19 cellular contexts compared by ENCODE assay signal in genomic region chr16:83935858-83936255, GRCh38. TPM values are rescaled to one million over a fixed set of nuclear protein-coding genes. Genes with fewer than 3 reads are reported as not detected.
DNase-seq lines count a peak whose midpoint lies in the region; ATAC-seq and TF ChIP-seq lines count a peak whose summit lies in the region.
"Had no signal": no experiment of that assay in that cellular context is flagged by ENCODE, and none has a peak within 500 bp of the region (broad histone marks: within the 10 kb centered on the region; RNA-seq: fewer than 3 reads in every experiment).

No MANE protein-coding gene starts in this region.

- peaks cover 0 to 2% of the 10 kb centered on the region in 2 donors for H3K27me3 Mint-ChIP-seq in natural killer cell treated with Interleukin-12 subunit alpha and Interleukin-12 subunit beta and Interleukin-15 and Interleukin-18, amount 100 ng/mL, for 72 hours
- H3K27me3 Mint-ChIP-seq in natural killer cell (ENCODE audit: low read depth in 2 of 2) = no peaks in the 10 kb centered on the region
- H3K27me3 Mint-ChIP-seq: CD4-positive, CD25-positive, alpha-beta regulatory T cell had no signal

- H3K4me1 Mint-ChIP-seq in natural killer cell treated with Interleukin-12 subunit alpha and Interleukin-12 subunit beta and Interleukin-15 and Interleukin-18, amount 100 ng/mL, for 72 hours (ENCODE audit: low read depth in 2 of 2) = no peaks in the 10 kb centered on the region
- H3K4me1 Mint-ChIP-seq in natural killer cell = peaks cover 0 to 10% of the 10 kb centered on the region in 2 donors

- H3K36me3 ChIP-seq in osteoblast (ENCODE audit: insufficient read depth, low read length) (no peaks in the 10 kb centered on the region), uterus (no peaks in the 10 kb centered on the region), hepatocyte (replicated peaks; ENCODE audit: insufficient read depth, low read depth) (no peaks in the 10 kb centered on the region)
- H3K36me3 ChIP-seq: BE2C had no signal

- H3K36me3 Mint-ChIP-seq in natural killer cell treated with Interleukin-12 subunit alpha and Interleukin-12 subunit beta and Interleukin-15 and Interleukin-18, amount 100 ng/mL, for 72 hours = no peaks in the 10 kb centered on the region
- no peaks in the 10 kb centered on the region for H3K36me3 Mint-ChIP-seq in natural killer cell
- H3K36me3 Mint-ChIP-seq: CD4-positive, CD25-positive, alpha-beta regulatory T cell had no signal

- H3K79me2 ChIP-seq in osteoblast (ENCODE audit: insufficient read depth, low read length) = no peaks in the 10 kb centered on the region
- no peaks in the 10 kb centered on the region for H3K79me2 ChIP-seq in hepatocyte

- H3K4me3 Mint-ChIP-seq in natural killer cell treated with Interleukin-12 subunit alpha and Interleukin-12 subunit beta and Interleukin-15 and Interleukin-18, amount 100 ng/mL, for 72 hours = no peak overlapping the region
- no peak overlapping the region for H3K4me3 Mint-ChIP-seq in natural killer cell
- H3K4me3 Mint-ChIP-seq: CD4-positive, CD25-positive, alpha-beta regulatory T cell; CD8-positive, alpha-beta memory T cell; GM23338; HFFc6 had no signal

- H3K4me2 ChIP-seq in osteoblast (ENCODE audit: insufficient read depth, low read length) = no peak overlapping the region
- H3K4me2 ChIP-seq in hepatocyte = no peak overlapping the region
- H3K4me2 ChIP-seq: GM23338 had no signal

- POLR2A ChIA-PET in RWPE1 (lab: Yijun Ruan, JAX; ENCODE audit: low non-redundant PET) = interaction anchor here (0.6 kb wide), 1 partner anchor 82 kb away, joined by 3 read pairs; no protein-coding TSS in a partner anchor

- H3K9me3 ChIP-seq in osteoblast (ENCODE audit: low read depth, low read length) = no peaks in the 10 kb centered on the region
- no peaks in the 10 kb centered on the region for H3K9me3 ChIP-seq in uterus
- no peaks in the 10 kb centered on the region for H3K9me3 ChIP-seq in hepatocyte (ENCODE audit: low read depth)
- H3K9me3 ChIP-seq: BE2C had no signal

- intact Hi-C loops in natural killer cell (cut with micrococcal nuclease) = no loop called here
- intact Hi-C loops in uterus (cut with DNase I; ENCODE audit: low total_unique reads) = no loop called here

- H3K4me1 ChIP-seq in foreskin keratinocyte (no peaks in the 10 kb centered on the region), osteoblast (ENCODE audit: insufficient read depth, low read length) (peaks cover 15% of the 10 kb centered on the region), uterus (no peaks in the 10 kb centered on the region), hepatocyte (ENCODE audit: insufficient read depth) (no peaks in the 10 kb centered on the region)
- H3K4me1 ChIP-seq: BE2C had no signal

- H2AFZ ChIP-seq in osteoblast (ENCODE audit: low read length) (no peak overlapping the region), hepatocyte (no peak overlapping the region)
- H2AFZ ChIP-seq: GM23338 had no signal

- H3K27ac Mint-ChIP-seq in natural killer cell treated with Interleukin-12 subunit alpha and Interleukin-12 subunit beta and Interleukin-15 and Interleukin-18, amount 100 ng/mL, for 72 hours = no peak overlapping the region
- H3K27ac Mint-ChIP-seq in natural killer cell = no peak overlapping the region
- H3K27ac Mint-ChIP-seq: CD4-positive, CD25-positive, alpha-beta regulatory T cell; CD8-positive, alpha-beta memory T cell; GM23338; HFFc6; IgD-negative memory B cell had no signal

- TF ChIP-seq CTCF in natural killer cell (IDR thresholded peaks at IDR 0.05) (no peak), RWPE1 (conservative IDR thresholded peaks at IDR 0.05; ENCODE audit: low read depth) (no peak), foreskin keratinocyte (conservative IDR thresholded peaks at IDR 0.05) (no peak), osteoblast (IDR thresholded peaks at IDR 0.05; ENCODE audit: extremely low read depth, low read depth, low read length) (no peak), uterus (IDR thresholded peaks at IDR 0.05) (no peak), hepatocyte (IDR thresholded peaks at IDR 0.05; ENCODE audit: poor library complexity) (no peak)

- H3K27ac ChIP-seq in RWPE1 (peak overlapping the region; percentile 54), foreskin keratinocyte (no peak overlapping the region), osteoblast (ENCODE audit: low read depth, low read length) (no peak overlapping the region), uterus (no peak overlapping the region), hepatocyte (no peak overlapping the region)

- WGBS in hepatocyte (ENCODE audit: low lambda C conversion rate, missing lambda C conversion rate) = 92% methylated on average over 9 of the region's 10 CpGs

- peak; percentile 50 for DNase-seq in natural killer cell treated with Interleukin-12 subunit alpha and Interleukin-12 subunit beta and Interleukin-15 and Interleukin-18, amount 100 ng/mL, for 72 hours (ENCODE audit: low spot score)
- no peak for DNase-seq in natural killer cell
- no peak for DNase-seq in RWPE1 (ENCODE audit: low spot score)
- no peak for DNase-seq in foreskin keratinocyte
- DNase-seq in osteoblast (ENCODE audit: insufficient read length, low spot score, missing footprints) = peak; percentile 73
- no peak for DNase-seq in uterus
- DNase-seq in hepatocyte (ENCODE audit: low spot score) = no peak
- DNase-seq: ACHN; BE2C; C1 segment of cervical spinal cord; CD4-positive, CD25-positive, alpha-beta regulatory T cell; CD8-positive, alpha-beta memory T cell; COR-L47; H7; HFFc6 had no signal

- ATAC-seq in natural killer cell treated with Interleukin-12 subunit alpha and Interleukin-12 subunit beta and Interleukin-15 and Interleukin-18, amount 100 ng/mL, for 72 hours = peak in 1 of 2 donors; percentile 25
- no peak for ATAC-seq in natural killer cell
- peak; percentile 13 for ATAC-seq in foreskin keratinocyte
- ATAC-seq in GM19395 (IDR thresholded peaks at IDR 0.05; ENCODE audit: unreplicated experiment) = no peak
- ATAC-seq: GM23338, HCT116 had no signal

- H4K20me1 ChIP-seq in osteoblast (ENCODE audit: insufficient read depth, low read length) (no peaks in the 10 kb centered on the region), hepatocyte (ENCODE audit: insufficient read depth, poor library complexity, severe bottlenecking) (no peaks in the 10 kb centered on the region)

- H3K4me3 ChIP-seq in osteoblast (ENCODE audit: insufficient read depth, low read length) (no peak overlapping the region), uterus (no peak overlapping the region), hepatocyte (no peak overlapping the region)
- H3K4me3 ChIP-seq: GM23338 had no signal

- H3K9me2 ChIP-seq in hepatocyte (replicated peaks; ENCODE audit: insufficient read depth) = no peaks in the 10 kb centered on the region

- H3K27me3 ChIP-seq in foreskin keratinocyte (peaks cover 30% of the 10 kb centered on the region), osteoblast (ENCODE audit: insufficient read depth, low read length) (peaks cover 3% of the 10 kb centered on the region), uterus (no peaks in the 10 kb centered on the region), hepatocyte (no peaks in the 10 kb centered on the region)
- H3K27me3 ChIP-seq: BE2C had no signal

- no peak for TF ChIP-seq POLR2A in uterus (IDR thresholded peaks at IDR 0.05)

- H3K9me3 Mint-ChIP-seq in natural killer cell treated with Interleukin-12 subunit alpha and Interleukin-12 subunit beta and Interleukin-15 and Interleukin-18, amount 100 ng/mL, for 72 hours = no peaks in the 10 kb centered on the region
- H3K9me3 Mint-ChIP-seq in natural killer cell = no peaks in the 10 kb centered on the region
- H3K9me3 Mint-ChIP-seq: GM23338, HFFc6 had no signal

- CTCF ChIA-PET in RWPE1 (lab: Yijun Ruan, JAX) = interaction anchor here (1.0 kb wide), 1 partner anchor 21 kb away, joined by 4 read pairs; no protein-coding TSS in a partner anchor

RNA-seq across cellular contexts. Expression of gene OSGIN1, which starts 17.2 kb away (rescaled TPM):
- under 1 TPM in 1 of 2 donors, not detected in 1; 0.38 TPM for total RNA-seq in natural killer cell treated with Interleukin-12 subunit alpha and Interleukin-12 subunit beta and Interleukin-15 and Interleukin-18, amount 100 ng/mL, for 72 hours
- total RNA-seq in natural killer cell (1 to 10 TPM; 3.9 to 4.1 (median 4.0) TPM), foreskin keratinocyte (1.3 and 1.4 TPM in 2 replicates), osteoblast (3.6 and 5.0 TPM in 2 replicates), uterus (1 to 10 TPM in 2 of 4 donors, under 1 TPM in 1, not detected in 1; 0.77 to 5.4 (median 1.2) TPM), hepatocyte (1.9 and 3.3 TPM in 2 replicates)
- polyA plus RNA-seq in foreskin keratinocyte (1.9 and 2.5 TPM in 2 replicates), hepatocyte (6.0 and 10.0 TPM in 2 replicates)

RNA-seq across cellular contexts. Expression of gene NECAB2, which starts 32.2 kb away (rescaled TPM):
- total RNA-seq in natural killer cell treated with Interleukin-12 subunit alpha and Interleukin-12 subunit beta and Interleukin-15 and Interleukin-18, amount 100 ng/mL, for 72 hours = not detected
- total RNA-seq in natural killer cell = under 1 TPM in 1 of 3 donors, not detected in 2; 0.75 TPM
- not detected in 2 replicates for total RNA-seq in foreskin keratinocyte
- polyA plus RNA-seq in foreskin keratinocyte = not detected in 2 replicates
- 0.29 and 0.72 TPM in 2 replicates for total RNA-seq in osteoblast
- 1 to 10 TPM in 2 of 4 donors, not detected in 2; 1.1 to 1.4 TPM for total RNA-seq in uterus
- total RNA-seq in hepatocyte = not detected in 2 replicates
- polyA plus RNA-seq in hepatocyte = 0.45 and 1.1 TPM in 2 replicates
- total RNA-seq: CD4-positive, CD25-positive, alpha-beta regulatory T cell; CD8-positive, alpha-beta memory T cell had no signal
- polyA plus RNA-seq: CD4-positive, CD25-positive, alpha-beta regulatory T cell; CD8-positive, alpha-beta memory T cell; IgD-negative memory B cell had no signal

RNA-seq across cellular contexts. Expression of gene MLYCD, which starts 36.9 kb away (rescaled TPM):
- total RNA-seq in natural killer cell treated with Interleukin-12 subunit alpha and Interleukin-12 subunit beta and Interleukin-15 and Interleukin-18, amount 100 ng/mL, for 72 hours = 1 to 10 TPM; 6.1 to 7.1 TPM
- total RNA-seq in natural killer cell (10 to 100 TPM in 2 of 3 donors, 1 to 10 TPM in 1; 8.5 to 13.2 (median 11.9) TPM), foreskin keratinocyte (1.1 and 1.2 TPM in 2 replicates), osteoblast (5.1 and 5.6 TPM in 2 replicates), uterus (10 to 100 TPM in 1 of 4 donors, 1 to 10 TPM in 3; 4.5 to 16.6 (median 6.7) TPM), hepatocyte (5.5 and 6.3 TPM in 2 replicates)
- polyA plus RNA-seq in foreskin keratinocyte (1.2 and 1.4 TPM in 2 replicates), hepatocyte (9.0 and 10.1 TPM in 2 replicates)

Comparison
In these comparisons a context has a peak if more than half of its experiments do, and no peak if none do; other contexts are left out.
1. DNase-seq: peak in natural killer cell treated with Interleukin-12 subunit alpha and Interleukin-12 subunit beta and Interleukin-15 and Interleukin-18, amount 100 ng/mL, for 72 hours (single experiment) and osteoblast (single experiment); none in natural killer cell (single experiment), RWPE1 (single experiment), foreskin keratinocyte (0 of 2), uterus (0 of 2) and hepatocyte (single experiment).